ENCODE assay signal across 1 cellular context in the genomic region with DNA sequence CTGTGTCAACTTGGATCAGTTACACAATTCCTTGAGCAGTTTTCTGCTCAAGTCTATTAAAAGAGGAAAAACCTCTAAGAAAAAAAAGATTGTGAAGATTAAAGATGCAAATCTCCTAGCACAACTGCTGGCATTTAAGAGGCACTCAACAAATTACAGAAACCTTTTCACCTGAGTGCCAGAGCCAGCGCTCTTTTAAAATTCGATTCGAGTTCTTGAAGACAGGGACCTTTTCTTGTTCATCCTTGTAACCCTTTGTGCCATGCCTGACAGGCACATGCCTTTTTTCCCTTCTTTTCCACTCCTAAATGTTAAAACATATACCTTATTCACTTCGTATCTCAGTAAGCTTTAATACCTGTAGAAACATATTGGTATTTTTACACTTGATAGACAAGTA.
TF ChIP-seq lines count a peak whose summit lies in the region.

No MANE protein-coding gene starts in this region.

TF ChIP-seq in GM12878, 131 proteins besides CTCF, POLR2A, EP300 and RAD21:
- TF ChIP-seq POLR2AphosphoS5 (IDR thresholded peaks at IDR 0.05; ENCODE audit: low read length) = no peak
- TF ChIP-seq, protein P1, sequence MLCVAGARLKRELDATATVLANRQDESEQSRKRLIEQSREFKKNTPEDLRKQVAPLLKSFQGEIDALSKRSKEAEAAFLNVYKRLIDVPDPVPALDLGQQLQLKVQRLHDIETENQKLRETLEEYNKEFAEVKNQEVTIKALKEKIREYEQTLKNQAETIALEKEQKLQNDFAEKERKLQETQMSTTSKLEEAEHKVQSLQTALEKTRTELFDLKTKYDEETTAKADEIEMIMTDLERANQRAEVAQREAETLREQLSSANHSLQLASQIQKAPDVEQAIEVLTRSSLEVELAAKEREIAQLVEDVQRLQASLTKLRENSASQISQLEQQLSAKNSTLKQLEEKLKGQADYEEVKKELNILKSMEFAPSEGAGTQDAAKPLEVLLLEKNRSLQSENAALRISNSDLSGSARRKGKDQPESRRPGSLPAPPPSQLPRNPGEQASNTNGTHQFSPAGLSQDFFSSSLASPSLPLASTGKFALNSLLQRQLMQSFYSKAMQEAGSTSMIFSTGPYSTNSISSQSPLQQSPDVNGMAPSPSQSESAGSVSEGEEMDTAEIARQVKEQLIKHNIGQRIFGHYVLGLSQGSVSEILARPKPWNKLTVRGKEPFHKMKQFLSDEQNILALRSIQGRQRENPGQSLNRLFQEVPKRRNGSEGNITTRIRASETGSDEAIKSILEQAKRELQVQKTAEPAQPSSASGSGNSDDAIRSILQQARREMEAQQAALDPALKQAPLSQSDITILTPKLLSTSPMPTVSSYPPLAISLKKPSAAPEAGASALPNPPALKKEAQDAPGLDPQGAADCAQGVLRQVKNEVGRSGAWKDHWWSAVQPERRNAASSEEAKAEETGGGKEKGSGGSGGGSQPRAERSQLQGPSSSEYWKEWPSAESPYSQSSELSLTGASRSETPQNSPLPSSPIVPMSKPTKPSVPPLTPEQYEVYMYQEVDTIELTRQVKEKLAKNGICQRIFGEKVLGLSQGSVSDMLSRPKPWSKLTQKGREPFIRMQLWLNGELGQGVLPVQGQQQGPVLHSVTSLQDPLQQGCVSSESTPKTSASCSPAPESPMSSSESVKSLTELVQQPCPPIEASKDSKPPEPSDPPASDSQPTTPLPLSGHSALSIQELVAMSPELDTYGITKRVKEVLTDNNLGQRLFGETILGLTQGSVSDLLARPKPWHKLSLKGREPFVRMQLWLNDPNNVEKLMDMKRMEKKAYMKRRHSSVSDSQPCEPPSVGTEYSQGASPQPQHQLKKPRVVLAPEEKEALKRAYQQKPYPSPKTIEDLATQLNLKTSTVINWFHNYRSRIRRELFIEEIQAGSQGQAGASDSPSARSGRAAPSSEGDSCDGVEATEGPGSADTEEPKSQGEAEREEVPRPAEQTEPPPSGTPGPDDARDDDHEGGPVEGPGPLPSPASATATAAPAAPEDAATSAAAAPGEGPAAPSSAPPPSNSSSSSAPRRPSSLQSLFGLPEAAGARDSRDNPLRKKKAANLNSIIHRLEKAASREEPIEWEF (IDR thresholded peaks at IDR 0.05; ENCODE audit: insufficient replicate concordance, low read depth, low read length) = no peak
- TF ChIP-seq ZNF24 (IDR thresholded peaks at IDR 0.05) = no peak
- TF ChIP-seq PAX5 (IDR thresholded peaks at IDR 0.05; ENCODE audit: borderline replicate concordance, low read depth, low read length) = no peak
- TF ChIP-seq SMARCA5 (IDR thresholded peaks at IDR 0.05) = no peak
- no peak for TF ChIP-seq CREM (IDR thresholded peaks at IDR 0.05; ENCODE audit: low read depth)
- TF ChIP-seq CBFB (IDR thresholded peaks at IDR 0.05; ENCODE audit: low read depth) = no peak
- TF ChIP-seq TCF12 (IDR thresholded peaks at IDR 0.05; ENCODE audit: low read depth, low read length) = no peak
- no peak for TF ChIP-seq MTA3 (IDR thresholded peaks at IDR 0.05; ENCODE audit: borderline replicate concordance, low read length)
- TF ChIP-seq, protein P2, sequence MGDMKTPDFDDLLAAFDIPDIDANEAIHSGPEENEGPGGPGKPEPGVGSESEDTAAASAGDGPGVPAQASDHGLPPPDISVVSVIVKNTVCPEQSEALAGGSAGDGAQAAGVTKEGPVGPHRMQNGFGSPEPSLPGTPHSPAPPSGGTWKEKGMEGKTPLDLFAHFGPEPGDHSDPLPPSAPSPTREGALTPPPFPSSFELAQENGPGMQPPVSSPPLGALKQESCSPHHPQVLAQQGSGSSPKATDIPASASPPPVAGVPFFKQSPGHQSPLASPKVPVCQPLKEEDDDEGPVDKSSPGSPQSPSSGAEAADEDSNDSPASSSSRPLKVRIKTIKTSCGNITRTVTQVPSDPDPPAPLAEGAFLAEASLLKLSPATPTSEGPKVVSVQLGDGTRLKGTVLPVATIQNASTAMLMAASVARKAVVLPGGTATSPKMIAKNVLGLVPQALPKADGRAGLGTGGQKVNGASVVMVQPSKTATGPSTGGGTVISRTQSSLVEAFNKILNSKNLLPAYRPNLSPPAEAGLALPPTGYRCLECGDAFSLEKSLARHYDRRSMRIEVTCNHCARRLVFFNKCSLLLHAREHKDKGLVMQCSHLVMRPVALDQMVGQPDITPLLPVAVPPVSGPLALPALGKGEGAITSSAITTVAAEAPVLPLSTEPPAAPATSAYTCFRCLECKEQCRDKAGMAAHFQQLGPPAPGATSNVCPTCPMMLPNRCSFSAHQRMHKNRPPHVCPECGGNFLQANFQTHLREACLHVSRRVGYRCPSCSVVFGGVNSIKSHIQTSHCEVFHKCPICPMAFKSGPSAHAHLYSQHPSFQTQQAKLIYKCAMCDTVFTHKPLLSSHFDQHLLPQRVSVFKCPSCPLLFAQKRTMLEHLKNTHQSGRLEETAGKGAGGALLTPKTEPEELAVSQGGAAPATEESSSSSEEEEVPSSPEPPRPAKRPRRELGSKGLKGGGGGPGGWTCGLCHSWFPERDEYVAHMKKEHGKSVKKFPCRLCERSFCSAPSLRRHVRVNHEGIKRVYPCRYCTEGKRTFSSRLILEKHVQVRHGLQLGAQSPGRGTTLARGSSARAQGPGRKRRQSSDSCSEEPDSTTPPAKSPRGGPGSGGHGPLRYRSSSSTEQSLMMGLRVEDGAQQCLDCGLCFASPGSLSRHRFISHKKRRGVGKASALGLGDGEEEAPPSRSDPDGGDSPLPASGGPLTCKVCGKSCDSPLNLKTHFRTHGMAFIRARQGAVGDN (IDR thresholded peaks at IDR 0.05) = no peak
- TF ChIP-seq IRF4 (IDR thresholded peaks at IDR 0.05; ENCODE audit: low read depth, low read length) = no peak
- no peak for TF ChIP-seq RAD51 (IDR thresholded peaks at IDR 0.05)
- TF ChIP-seq, protein P3, sequence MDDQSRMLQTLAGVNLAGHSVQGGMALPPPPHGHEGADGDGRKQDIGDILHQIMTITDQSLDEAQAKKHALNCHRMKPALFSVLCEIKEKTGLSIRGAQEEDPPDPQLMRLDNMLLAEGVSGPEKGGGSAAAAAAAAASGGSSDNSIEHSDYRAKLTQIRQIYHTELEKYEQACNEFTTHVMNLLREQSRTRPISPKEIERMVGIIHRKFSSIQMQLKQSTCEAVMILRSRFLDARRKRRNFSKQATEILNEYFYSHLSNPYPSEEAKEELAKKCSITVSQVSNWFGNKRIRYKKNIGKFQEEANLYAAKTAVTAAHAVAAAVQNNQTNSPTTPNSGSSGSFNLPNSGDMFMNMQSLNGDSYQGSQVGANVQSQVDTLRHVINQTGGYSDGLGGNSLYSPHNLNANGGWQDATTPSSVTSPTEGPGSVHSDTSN (IDR thresholded peaks at IDR 0.05; ENCODE audit: insufficient replicate concordance, low read depth, low read length) = no peak
- TF ChIP-seq, protein P4, sequence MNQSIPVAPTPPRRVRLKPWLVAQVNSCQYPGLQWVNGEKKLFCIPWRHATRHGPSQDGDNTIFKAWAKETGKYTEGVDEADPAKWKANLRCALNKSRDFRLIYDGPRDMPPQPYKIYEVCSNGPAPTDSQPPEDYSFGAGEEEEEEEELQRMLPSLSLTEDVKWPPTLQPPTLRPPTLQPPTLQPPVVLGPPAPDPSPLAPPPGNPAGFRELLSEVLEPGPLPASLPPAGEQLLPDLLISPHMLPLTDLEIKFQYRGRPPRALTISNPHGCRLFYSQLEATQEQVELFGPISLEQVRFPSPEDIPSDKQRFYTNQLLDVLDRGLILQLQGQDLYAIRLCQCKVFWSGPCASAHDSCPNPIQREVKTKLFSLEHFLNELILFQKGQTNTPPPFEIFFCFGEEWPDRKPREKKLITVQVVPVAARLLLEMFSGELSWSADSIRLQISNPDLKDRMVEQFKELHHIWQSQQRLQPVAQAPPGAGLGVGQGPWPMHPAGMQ (IDR thresholded peaks at IDR 0.05; ENCODE audit: borderline replicate concordance) = no peak
- TF ChIP-seq NFXL1 (IDR thresholded peaks at IDR 0.05; ENCODE audit: borderline replicate concordance) = no peak
